1 cellular context compared by ENCODE assay signal in the genomic region with DNA sequence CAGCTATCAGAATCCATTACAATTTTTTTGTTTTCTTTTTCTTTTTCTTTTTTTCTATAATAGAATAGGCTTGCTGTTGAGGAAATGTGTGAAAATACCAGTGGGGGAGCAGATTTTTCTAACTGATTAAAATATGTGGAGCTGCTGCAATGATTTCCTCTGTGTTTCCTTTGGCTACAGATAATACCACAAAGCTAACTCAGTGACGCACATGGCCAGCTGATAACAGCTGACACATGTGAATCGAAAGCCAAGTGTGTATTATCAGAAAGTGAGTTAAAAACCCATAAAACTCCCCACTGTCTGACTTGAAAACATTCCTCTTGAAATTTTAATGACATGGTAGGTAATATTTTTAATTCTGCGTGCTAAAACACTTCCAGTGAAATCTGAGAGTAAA.
TF ChIP-seq lines count a peak whose summit lies in the region.

No MANE protein-coding gene starts in this region.

TF ChIP-seq in K562, 482 proteins besides CTCF, POLR2A, EP300 and RAD21 (continued from another document and continues in another):
- TF ChIP-seq, protein P1, sequence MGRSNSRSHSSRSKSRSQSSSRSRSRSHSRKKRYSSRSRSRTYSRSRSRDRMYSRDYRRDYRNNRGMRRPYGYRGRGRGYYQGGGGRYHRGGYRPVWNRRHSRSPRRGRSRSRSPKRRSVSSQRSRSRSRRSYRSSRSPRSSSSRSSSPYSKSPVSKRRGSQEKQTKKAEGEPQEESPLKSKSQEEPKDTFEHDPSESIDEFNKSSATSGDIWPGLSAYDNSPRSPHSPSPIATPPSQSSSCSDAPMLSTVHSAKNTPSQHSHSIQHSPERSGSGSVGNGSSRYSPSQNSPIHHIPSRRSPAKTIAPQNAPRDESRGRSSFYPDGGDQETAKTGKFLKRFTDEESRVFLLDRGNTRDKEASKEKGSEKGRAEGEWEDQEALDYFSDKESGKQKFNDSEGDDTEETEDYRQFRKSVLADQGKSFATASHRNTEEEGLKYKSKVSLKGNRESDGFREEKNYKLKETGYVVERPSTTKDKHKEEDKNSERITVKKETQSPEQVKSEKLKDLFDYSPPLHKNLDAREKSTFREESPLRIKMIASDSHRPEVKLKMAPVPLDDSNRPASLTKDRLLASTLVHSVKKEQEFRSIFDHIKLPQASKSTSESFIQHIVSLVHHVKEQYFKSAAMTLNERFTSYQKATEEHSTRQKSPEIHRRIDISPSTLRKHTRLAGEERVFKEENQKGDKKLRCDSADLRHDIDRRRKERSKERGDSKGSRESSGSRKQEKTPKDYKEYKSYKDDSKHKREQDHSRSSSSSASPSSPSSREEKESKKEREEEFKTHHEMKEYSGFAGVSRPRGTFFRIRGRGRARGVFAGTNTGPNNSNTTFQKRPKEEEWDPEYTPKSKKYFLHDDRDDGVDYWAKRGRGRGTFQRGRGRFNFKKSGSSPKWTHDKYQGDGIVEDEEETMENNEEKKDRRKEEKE (IDR thresholded peaks at IDR 0.05; ENCODE audit: borderline replicate concordance in 1 of 2, control insufficient read depth in 1 of 2, low read depth in 2 of 2, low read length in 1 of 2), result no peak
- TF ChIP-seq, protein P2, sequence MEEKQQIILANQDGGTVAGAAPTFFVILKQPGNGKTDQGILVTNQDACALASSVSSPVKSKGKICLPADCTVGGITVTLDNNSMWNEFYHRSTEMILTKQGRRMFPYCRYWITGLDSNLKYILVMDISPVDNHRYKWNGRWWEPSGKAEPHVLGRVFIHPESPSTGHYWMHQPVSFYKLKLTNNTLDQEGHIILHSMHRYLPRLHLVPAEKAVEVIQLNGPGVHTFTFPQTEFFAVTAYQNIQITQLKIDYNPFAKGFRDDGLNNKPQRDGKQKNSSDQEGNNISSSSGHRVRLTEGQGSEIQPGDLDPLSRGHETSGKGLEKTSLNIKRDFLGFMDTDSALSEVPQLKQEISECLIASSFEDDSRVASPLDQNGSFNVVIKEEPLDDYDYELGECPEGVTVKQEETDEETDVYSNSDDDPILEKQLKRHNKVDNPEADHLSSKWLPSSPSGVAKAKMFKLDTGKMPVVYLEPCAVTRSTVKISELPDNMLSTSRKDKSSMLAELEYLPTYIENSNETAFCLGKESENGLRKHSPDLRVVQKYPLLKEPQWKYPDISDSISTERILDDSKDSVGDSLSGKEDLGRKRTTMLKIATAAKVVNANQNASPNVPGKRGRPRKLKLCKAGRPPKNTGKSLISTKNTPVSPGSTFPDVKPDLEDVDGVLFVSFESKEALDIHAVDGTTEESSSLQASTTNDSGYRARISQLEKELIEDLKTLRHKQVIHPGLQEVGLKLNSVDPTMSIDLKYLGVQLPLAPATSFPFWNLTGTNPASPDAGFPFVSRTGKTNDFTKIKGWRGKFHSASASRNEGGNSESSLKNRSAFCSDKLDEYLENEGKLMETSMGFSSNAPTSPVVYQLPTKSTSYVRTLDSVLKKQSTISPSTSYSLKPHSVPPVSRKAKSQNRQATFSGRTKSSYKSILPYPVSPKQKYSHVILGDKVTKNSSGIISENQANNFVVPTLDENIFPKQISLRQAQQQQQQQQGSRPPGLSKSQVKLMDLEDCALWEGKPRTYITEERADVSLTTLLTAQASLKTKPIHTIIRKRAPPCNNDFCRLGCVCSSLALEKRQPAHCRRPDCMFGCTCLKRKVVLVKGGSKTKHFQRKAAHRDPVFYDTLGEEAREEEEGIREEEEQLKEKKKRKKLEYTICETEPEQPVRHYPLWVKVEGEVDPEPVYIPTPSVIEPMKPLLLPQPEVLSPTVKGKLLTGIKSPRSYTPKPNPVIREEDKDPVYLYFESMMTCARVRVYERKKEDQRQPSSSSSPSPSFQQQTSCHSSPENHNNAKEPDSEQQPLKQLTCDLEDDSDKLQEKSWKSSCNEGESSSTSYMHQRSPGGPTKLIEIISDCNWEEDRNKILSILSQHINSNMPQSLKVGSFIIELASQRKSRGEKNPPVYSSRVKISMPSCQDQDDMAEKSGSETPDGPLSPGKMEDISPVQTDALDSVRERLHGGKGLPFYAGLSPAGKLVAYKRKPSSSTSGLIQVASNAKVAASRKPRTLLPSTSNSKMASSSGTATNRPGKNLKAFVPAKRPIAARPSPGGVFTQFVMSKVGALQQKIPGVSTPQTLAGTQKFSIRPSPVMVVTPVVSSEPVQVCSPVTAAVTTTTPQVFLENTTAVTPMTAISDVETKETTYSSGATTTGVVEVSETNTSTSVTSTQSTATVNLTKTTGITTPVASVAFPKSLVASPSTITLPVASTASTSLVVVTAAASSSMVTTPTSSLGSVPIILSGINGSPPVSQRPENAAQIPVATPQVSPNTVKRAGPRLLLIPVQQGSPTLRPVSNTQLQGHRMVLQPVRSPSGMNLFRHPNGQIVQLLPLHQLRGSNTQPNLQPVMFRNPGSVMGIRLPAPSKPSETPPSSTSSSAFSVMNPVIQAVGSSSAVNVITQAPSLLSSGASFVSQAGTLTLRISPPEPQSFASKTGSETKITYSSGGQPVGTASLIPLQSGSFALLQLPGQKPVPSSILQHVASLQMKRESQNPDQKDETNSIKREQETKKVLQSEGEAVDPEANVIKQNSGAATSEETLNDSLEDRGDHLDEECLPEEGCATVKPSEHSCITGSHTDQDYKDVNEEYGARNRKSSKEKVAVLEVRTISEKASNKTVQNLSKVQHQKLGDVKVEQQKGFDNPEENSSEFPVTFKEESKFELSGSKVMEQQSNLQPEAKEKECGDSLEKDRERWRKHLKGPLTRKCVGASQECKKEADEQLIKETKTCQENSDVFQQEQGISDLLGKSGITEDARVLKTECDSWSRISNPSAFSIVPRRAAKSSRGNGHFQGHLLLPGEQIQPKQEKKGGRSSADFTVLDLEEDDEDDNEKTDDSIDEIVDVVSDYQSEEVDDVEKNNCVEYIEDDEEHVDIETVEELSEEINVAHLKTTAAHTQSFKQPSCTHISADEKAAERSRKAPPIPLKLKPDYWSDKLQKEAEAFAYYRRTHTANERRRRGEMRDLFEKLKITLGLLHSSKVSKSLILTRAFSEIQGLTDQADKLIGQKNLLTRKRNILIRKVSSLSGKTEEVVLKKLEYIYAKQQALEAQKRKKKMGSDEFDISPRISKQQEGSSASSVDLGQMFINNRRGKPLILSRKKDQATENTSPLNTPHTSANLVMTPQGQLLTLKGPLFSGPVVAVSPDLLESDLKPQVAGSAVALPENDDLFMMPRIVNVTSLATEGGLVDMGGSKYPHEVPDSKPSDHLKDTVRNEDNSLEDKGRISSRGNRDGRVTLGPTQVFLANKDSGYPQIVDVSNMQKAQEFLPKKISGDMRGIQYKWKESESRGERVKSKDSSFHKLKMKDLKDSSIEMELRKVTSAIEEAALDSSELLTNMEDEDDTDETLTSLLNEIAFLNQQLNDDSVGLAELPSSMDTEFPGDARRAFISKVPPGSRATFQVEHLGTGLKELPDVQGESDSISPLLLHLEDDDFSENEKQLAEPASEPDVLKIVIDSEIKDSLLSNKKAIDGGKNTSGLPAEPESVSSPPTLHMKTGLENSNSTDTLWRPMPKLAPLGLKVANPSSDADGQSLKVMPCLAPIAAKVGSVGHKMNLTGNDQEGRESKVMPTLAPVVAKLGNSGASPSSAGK (IDR thresholded peaks at IDR 0.05), result no peak
- TF ChIP-seq CBFA2T3 (IDR thresholded peaks at IDR 0.05) (peak; percentile 78), NFRKB (IDR thresholded peaks at IDR 0.05; ENCODE audit: low read depth) (no peak), ELF1 (tag; IDR thresholded peaks at IDR 0.05) (no peak), SOX6 (IDR thresholded peaks at IDR 0.05) (peak; percentile 65; the same call in 1 of the 2 replicates), MTA2 (IDR thresholded peaks at IDR 0.05; ENCODE audit: low read depth) (no peak), ZNF780A (CRISPR knock-in tag; IDR thresholded peaks at IDR 0.05) (no peak), CBFA2T2 (conservative IDR thresholded peaks at IDR 0.05) (peak; percentile 59), MYC (IDR thresholded peaks at IDR 0.05; ENCODE audit: low read depth, low read length) (peak; percentile 60), MYC (CRISPR knock-in tag; IDR thresholded peaks at IDR 0.05; ENCODE audit: borderline replicate concordance, low read depth) (no peak), SNRNP70 (optimal IDR thresholded peaks at IDR 0.05; ENCODE audit: low read depth, low read length) (no peak), ZNF445 (CRISPR knock-in tag; IDR thresholded peaks at IDR 0.05; ENCODE audit: low read depth) (no peak), ZBTB1 (CRISPR knock-in tag; IDR thresholded peaks at IDR 0.05; ENCODE audit: borderline replicate concordance, low read depth) (no peak), ZNF699 (CRISPR knock-in tag; IDR thresholded peaks at IDR 0.05; ENCODE audit: insufficient replicate concordance) (no peak), FUS (optimal IDR thresholded peaks at IDR 0.05; ENCODE audit: low read depth, low read length) (no peak), NBN (IDR thresholded peaks at IDR 0.05; ENCODE audit: low read depth) (no peak), RBM17 (IDR thresholded peaks at IDR 0.05; ENCODE audit: borderline replicate concordance, low read depth, low read length) (no peak), BHLHE40 (IDR thresholded peaks at IDR 0.05; ENCODE audit: low read length) (peak; percentile 16; the same call in 1 of the 2 replicates), ZFX (CRISPR knock-in tag; IDR thresholded peaks at IDR 0.05) (no peak), TEAD2 (tag; IDR thresholded peaks at IDR 0.05) (no peak), CAMTA2 (CRISPR knock-in tag; conservative IDR thresholded peaks at IDR 0.05) (no peak), ZBED1 (IDR thresholded peaks at IDR 0.05) (no peak), SRSF9 (IDR thresholded peaks at IDR 0.05; ENCODE audit: borderline replicate concordance, low read depth, low read length) (no peak)
- TF ChIP-seq, protein P3, sequence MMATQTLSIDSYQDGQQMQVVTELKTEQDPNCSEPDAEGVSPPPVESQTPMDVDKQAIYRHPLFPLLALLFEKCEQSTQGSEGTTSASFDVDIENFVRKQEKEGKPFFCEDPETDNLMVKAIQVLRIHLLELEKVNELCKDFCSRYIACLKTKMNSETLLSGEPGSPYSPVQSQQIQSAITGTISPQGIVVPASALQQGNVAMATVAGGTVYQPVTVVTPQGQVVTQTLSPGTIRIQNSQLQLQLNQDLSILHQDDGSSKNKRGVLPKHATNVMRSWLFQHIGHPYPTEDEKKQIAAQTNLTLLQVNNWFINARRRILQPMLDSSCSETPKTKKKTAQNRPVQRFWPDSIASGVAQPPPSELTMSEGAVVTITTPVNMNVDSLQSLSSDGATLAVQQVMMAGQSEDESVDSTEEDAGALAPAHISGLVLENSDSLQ (IDR thresholded peaks at IDR 0.05), result no peak
- TF ChIP-seq, protein P4, sequence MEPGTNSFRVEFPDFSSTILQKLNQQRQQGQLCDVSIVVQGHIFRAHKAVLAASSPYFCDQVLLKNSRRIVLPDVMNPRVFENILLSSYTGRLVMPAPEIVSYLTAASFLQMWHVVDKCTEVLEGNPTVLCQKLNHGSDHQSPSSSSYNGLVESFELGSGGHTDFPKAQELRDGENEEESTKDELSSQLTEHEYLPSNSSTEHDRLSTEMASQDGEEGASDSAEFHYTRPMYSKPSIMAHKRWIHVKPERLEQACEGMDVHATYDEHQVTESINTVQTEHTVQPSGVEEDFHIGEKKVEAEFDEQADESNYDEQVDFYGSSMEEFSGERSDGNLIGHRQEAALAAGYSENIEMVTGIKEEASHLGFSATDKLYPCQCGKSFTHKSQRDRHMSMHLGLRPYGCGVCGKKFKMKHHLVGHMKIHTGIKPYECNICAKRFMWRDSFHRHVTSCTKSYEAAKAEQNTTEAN (CRISPR knock-in tag; IDR thresholded peaks at IDR 0.05), result no peak
- TF ChIP-seq, protein P5, sequence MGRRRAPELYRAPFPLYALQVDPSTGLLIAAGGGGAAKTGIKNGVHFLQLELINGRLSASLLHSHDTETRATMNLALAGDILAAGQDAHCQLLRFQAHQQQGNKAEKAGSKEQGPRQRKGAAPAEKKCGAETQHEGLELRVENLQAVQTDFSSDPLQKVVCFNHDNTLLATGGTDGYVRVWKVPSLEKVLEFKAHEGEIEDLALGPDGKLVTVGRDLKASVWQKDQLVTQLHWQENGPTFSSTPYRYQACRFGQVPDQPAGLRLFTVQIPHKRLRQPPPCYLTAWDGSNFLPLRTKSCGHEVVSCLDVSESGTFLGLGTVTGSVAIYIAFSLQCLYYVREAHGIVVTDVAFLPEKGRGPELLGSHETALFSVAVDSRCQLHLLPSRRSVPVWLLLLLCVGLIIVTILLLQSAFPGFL (CRISPR knock-in tag; IDR thresholded peaks at IDR 0.05), result no peak
- TF ChIP-seq, protein P6, sequence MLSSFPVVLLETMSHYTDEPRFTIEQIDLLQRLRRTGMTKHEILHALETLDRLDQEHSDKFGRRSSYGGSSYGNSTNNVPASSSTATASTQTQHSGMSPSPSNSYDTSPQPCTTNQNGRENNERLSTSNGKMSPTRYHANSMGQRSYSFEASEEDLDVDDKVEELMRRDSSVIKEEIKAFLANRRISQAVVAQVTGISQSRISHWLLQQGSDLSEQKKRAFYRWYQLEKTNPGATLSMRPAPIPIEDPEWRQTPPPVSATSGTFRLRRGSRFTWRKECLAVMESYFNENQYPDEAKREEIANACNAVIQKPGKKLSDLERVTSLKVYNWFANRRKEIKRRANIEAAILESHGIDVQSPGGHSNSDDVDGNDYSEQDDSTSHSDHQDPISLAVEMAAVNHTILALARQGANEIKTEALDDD (IDR thresholded peaks at IDR 0.05), result no peak
- TF ChIP-seq, protein P7, sequence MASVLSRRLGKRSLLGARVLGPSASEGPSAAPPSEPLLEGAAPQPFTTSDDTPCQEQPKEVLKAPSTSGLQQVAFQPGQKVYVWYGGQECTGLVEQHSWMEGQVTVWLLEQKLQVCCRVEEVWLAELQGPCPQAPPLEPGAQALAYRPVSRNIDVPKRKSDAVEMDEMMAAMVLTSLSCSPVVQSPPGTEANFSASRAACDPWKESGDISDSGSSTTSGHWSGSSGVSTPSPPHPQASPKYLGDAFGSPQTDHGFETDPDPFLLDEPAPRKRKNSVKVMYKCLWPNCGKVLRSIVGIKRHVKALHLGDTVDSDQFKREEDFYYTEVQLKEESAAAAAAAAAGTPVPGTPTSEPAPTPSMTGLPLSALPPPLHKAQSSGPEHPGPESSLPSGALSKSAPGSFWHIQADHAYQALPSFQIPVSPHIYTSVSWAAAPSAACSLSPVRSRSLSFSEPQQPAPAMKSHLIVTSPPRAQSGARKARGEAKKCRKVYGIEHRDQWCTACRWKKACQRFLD (CRISPR knock-in tag; IDR thresholded peaks at IDR 0.05), result 0 out of 2 replicates have a peak, but pooled peaks have one; percentile 53
- TF ChIP-seq, protein P8, sequence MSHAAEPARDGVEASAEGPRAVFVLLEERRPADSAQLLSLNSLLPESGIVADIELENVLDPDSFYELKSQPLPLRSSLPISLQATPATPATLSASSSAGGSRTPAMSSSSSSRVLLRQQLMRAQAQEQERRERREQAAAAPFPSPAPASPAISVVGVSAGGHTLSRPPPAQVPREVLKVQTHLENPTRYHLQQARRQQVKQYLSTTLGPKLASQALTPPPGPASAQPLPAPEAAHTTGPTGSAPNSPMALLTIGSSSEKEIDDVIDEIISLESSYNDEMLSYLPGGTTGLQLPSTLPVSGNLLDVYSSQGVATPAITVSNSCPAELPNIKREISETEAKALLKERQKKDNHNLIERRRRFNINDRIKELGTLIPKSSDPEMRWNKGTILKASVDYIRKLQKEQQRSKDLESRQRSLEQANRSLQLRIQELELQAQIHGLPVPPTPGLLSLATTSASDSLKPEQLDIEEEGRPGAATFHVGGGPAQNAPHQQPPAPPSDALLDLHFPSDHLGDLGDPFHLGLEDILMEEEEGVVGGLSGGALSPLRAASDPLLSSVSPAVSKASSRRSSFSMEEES (CRISPR knock-in tag; IDR thresholded peaks at IDR 0.05), result no peak
- TF ChIP-seq, protein P9, sequence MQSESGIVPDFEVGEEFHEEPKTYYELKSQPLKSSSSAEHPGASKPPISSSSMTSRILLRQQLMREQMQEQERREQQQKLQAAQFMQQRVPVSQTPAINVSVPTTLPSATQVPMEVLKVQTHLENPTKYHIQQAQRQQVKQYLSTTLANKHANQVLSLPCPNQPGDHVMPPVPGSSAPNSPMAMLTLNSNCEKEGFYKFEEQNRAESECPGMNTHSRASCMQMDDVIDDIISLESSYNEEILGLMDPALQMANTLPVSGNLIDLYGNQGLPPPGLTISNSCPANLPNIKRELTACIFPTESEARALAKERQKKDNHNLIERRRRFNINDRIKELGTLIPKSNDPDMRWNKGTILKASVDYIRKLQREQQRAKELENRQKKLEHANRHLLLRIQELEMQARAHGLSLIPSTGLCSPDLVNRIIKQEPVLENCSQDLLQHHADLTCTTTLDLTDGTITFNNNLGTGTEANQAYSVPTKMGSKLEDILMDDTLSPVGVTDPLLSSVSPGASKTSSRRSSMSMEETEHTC (IDR thresholded peaks at IDR 0.05), result no peak
